ENCODE assay signal across 1 cellular context in genomic region chr17:82013341-82013740, GRCh38.
TF ChIP-seq lines count a peak whose summit lies in the region.

No MANE protein-coding gene starts in this region.

TF ChIP-seq in K562, 482 proteins besides CTCF, POLR2A, EP300 and RAD21:
- TF ChIP-seq POLR2G (IDR thresholded peaks at IDR 0.05; ENCODE audit: low read depth, low read length) (0 out of 2 replicates have a peak, but pooled peaks have one; percentile 25), HOMEZ (CRISPR knock-in tag; IDR thresholded peaks at IDR 0.05) (no peak)
